Comparison of ENCODE assay signal across 8 cellular contexts in genomic region chr21:31557956-31558838, GRCh38.
DNase-seq lines count a peak whose midpoint lies in the region; ATAC-seq and TF ChIP-seq lines count a peak whose summit lies in the region.

No MANE protein-coding gene starts in this region.

- TF ChIP-seq RAD21 in neural cell (conservative IDR thresholded peaks at IDR 0.05): no peak

- H3K27ac Mint-ChIP-seq in activated CD8-positive, alpha-beta memory T cell treated with anti-CD3 and anti-CD28 coated beads, Interleukin-2, amount 10 ng/mL, durations not matched to agents 7 days and 5 days: no peak overlapping the region

- H3K4me3 Mint-ChIP-seq in activated CD8-positive, alpha-beta memory T cell treated with anti-CD3 and anti-CD28 coated beads, Interleukin-2, amount 10 ng/mL, durations not matched to agents 7 days and 5 days: peak overlapping the region; percentile 74

- no peaks in the 10 kb centered on the region for H3K36me3 Mint-ChIP-seq in activated CD8-positive, alpha-beta memory T cell treated with anti-CD3 and anti-CD28 coated beads, Interleukin-2, amount 10 ng/mL, durations not matched to agents 7 days and 5 days

- H3K4me3 ChIP-seq in esophagus (ENCODE audit: low read depth in 1 of 2, low read length in 2 of 2): peak overlapping the region; percentile 51 to 77
- H3K4me3 ChIP-seq in neural cell (ENCODE audit: low read length): peak overlapping the region; percentile 99
- H3K4me3 ChIP-seq in urinary bladder (ENCODE audit: low read depth, low read length): peak overlapping the region; percentile 65

- H2AFZ ChIP-seq in neural cell (ENCODE audit: low read depth, low read length): peak overlapping the region; percentile 75

- peaks cover 3 to 6% of the 10 kb centered on the region in 2 donors for H3K4me1 ChIP-seq in esophagus (ENCODE audit: control insufficient read depth in 2 of 2, insufficient read depth in 2 of 2, low read length in 1 of 2)
- no peaks in the 10 kb centered on the region for H3K4me1 ChIP-seq in urinary bladder (ENCODE audit: insufficient read depth)

- peak overlapping the region; percentile 87 for H3K9ac ChIP-seq in neural cell (ENCODE audit: low read length)

- WGBS in esophagus, 2 donors: 1% methylated on average over 92 to 98 of the region's 98 CpGs
- under 1% methylated on average over 98 of the region's 98 CpGs for WGBS in urinary bladder

- H3K36me3 ChIP-seq in esophagus (ENCODE audit: control insufficient read depth in 2 of 2, insufficient read depth in 2 of 2, low read length in 1 of 2) (no peaks in the 10 kb centered on the region), neural cell (ENCODE audit: insufficient read depth, low read length) (no peaks in the 10 kb centered on the region), urinary bladder (ENCODE audit: insufficient read depth) (no peaks in the 10 kb centered on the region)

- H4K20me1 ChIP-seq in neural cell (ENCODE audit: insufficient read depth): no peaks in the 10 kb centered on the region

- peak overlapping the region in 1 of 2 donors; percentile 3 for H3K27ac ChIP-seq in esophagus (ENCODE audit: low read depth in 2 of 2, low read length in 1 of 2)
- H3K27ac ChIP-seq in neural cell (ENCODE audit: low read length): peak overlapping the region; percentile 84
- H3K27ac ChIP-seq in urinary bladder (ENCODE audit: low read depth): no peak overlapping the region

- peak; percentile 70 for DNase-seq in NCI-H1436 (lab: John Stamatoyannopoulos, UW)
- no peak for DNase-seq in NCI-H1436 treated with DMSO at 0.1 percent for 48 hours (lab: John Stamatoyannopoulos, UW)
- DNase-seq in NCI-H187 treated with DMSO at 0.1 percent for 48 hours (lab: John Stamatoyannopoulos, UW): peak; percentile 11
- peak; percentile 49 for DNase-seq in activated CD8-positive, alpha-beta memory T cell treated with anti-CD3 and anti-CD28 coated beads, Interleukin-2, amount 10 ng/mL, durations not matched to agents 7 days and 5 days

- peaks cover 60% of the 10 kb centered on the region for H3K27me3 Mint-ChIP-seq in activated CD8-positive, alpha-beta memory T cell treated with anti-CD3 and anti-CD28 coated beads, Interleukin-2, amount 10 ng/mL, durations not matched to agents 7 days and 5 days

- CTCF ChIA-PET in activated CD8-positive, alpha-beta memory T cell treated with anti-CD3 and anti-CD28 coated beads, Interleukin-2, amount 10 ng/mL, durations not matched to agents 7 days and 5 days (lab: Charles Lee): interaction anchor here (0.9 to 2.1 kb wide), 8 partner anchors 16 to 545 kb away, joined by 3 to 17 read pairs (median 4); no protein-coding TSS in a partner anchor

- H3K9me3 ChIP-seq in esophagus (ENCODE audit: control insufficient read depth in 2 of 2, insufficient read depth in 1 of 2, low read depth in 1 of 2, low read length in 1 of 2) (no peaks in the 10 kb centered on the region), neural cell (ENCODE audit: low read length) (no peaks in the 10 kb centered on the region)

- no peak overlapping the region for H3K4me2 ChIP-seq in neural cell (ENCODE audit: low read length)

- no peak for TF ChIP-seq CTCF in neural cell (IDR thresholded peaks at IDR 0.05; ENCODE audit: poor library complexity, severe bottlenecking)

- TF ChIP-seq EP300 in neural cell (conservative IDR thresholded peaks at IDR 0.05; ENCODE audit: poor library complexity, severe bottlenecking): no peak

- H3F3A ChIP-seq in neural cell (ENCODE audit: insufficient read depth, low read length, poor library complexity, severe bottlenecking): no peaks in the 10 kb centered on the region

- no peaks in the 10 kb centered on the region for H3K27me3 ChIP-seq in esophagus (ENCODE audit: control insufficient read depth in 1 of 2, insufficient read depth in 2 of 2, low read length in 2 of 2)
- H3K27me3 ChIP-seq in neural cell (ENCODE audit: insufficient read depth, low read depth, low read length): no peaks in the 10 kb centered on the region

- no peaks in the 10 kb centered on the region for H3K9me3 Mint-ChIP-seq in activated CD8-positive, alpha-beta memory T cell treated with anti-CD3 and anti-CD28 coated beads, Interleukin-2, amount 10 ng/mL, durations not matched to agents 7 days and 5 days (ENCODE audit: low read depth)

- peak; percentile 2 for ATAC-seq in activated CD8-positive, alpha-beta memory T cell treated with anti-CD3 and anti-CD28 coated beads, Interleukin-2, amount 10 ng/mL, durations not matched to agents 7 days and 5 days
- ATAC-seq in HG03571 (IDR thresholded peaks at IDR 0.05; ENCODE audit: unreplicated experiment): no peak

- peaks cover 4% of the 10 kb centered on the region for H3K79me2 ChIP-seq in neural cell (replicated peaks; ENCODE audit: insufficient read depth, low read length)

- H3K4me1 Mint-ChIP-seq in activated CD8-positive, alpha-beta memory T cell treated with anti-CD3 and anti-CD28 coated beads, Interleukin-2, amount 10 ng/mL, durations not matched to agents 7 days and 5 days: peaks cover 40% of the 10 kb centered on the region

- no peaks in the 10 kb centered on the region for H3K9me2 ChIP-seq in neural cell (ENCODE audit: insufficient read depth, low read length)

TF ChIP-seq in neural cell, 6 proteins besides CTCF, POLR2A, EP300 and RAD21:
- peak; percentile 25 for TF ChIP-seq SMC3 (conservative IDR thresholded peaks at IDR 0.05; ENCODE audit: poor library complexity)
- TF ChIP-seq REST (IDR thresholded peaks at IDR 0.05; ENCODE audit: borderline replicate concordance): peak; percentile 49
- TF ChIP-seq MXI1 (conservative IDR thresholded peaks at IDR 0.05; ENCODE audit: poor library complexity, severe bottlenecking): peak; percentile 46
- TF ChIP-seq POLR2AphosphoS5 (IDR thresholded peaks at IDR 0.05): peak; percentile 71
- no peak for TF ChIP-seq EZH2 (IDR thresholded peaks at IDR 0.05; ENCODE audit: borderline replicate concordance, insufficient read depth, low read length, poor library complexity, severe bottlenecking)
- peak; percentile 81 for TF ChIP-seq TAF1 (IDR thresholded peaks at IDR 0.05; ENCODE audit: low read depth)
